In genomic region chr14:77022219-77022852, GRCh38 we compare ENCODE assay signal across 9 cellular contexts. TPM values are rescaled to one million over a fixed set of nuclear protein-coding genes. Genes with fewer than 3 reads are reported as not detected.
DNase-seq lines count a peak whose midpoint lies in the region; ATAC-seq and TF ChIP-seq lines count a peak whose summit lies in the region.
"Had no signal": no experiment of that assay in that cellular context is flagged by ENCODE, and none has a peak within 500 bp of the region (broad histone marks: within the 10 kb centered on the region; RNA-seq: fewer than 3 reads in every experiment).

No MANE protein-coding gene starts in this region.

- H3K27me3 ChIP-seq in heart left ventricle (no peaks in the 10 kb centered on the region), rectal smooth muscle tissue (ENCODE audit: control insufficient read depth, insufficient read depth, low read length) (no peaks in the 10 kb centered on the region), H7 (ENCODE audit: control insufficient read depth, insufficient read depth, low read length) (no peaks in the 10 kb centered on the region)

- H3K4me3 ChIP-seq in heart left ventricle (no peak overlapping the region), rectal smooth muscle tissue (ENCODE audit: low read length) (no peak overlapping the region), H7 (ENCODE audit: insufficient read depth, low read depth, low read length) (no peak overlapping the region)

- no peaks in the 10 kb centered on the region for H3K9me3 ChIP-seq in heart left ventricle

- TF ChIP-seq POLR2A in heart left ventricle (IDR thresholded peaks at IDR 0.05) = no peak

- TF ChIP-seq CTCF in heart left ventricle (IDR thresholded peaks at IDR 0.05) = no peak

- peak overlapping the region in 2 of 4 donors; percentile 3 to 73 for H3K4me3 Mint-ChIP-seq in IgD-negative memory B cell
- peak overlapping the region; percentile 74 for H3K4me3 Mint-ChIP-seq in activated naive CD8-positive, alpha-beta T cell treated with anti-CD3 and anti-CD28 coated beads, Interleukin-2, amount 10 ng/mL, durations not matched to agents 7 days and 5 days
- H3K4me3 Mint-ChIP-seq: memory B cell had no signal

- no peak overlapping the region for H3K9ac ChIP-seq in rectal smooth muscle tissue (ENCODE audit: low read length)

- intact Hi-C loops in heart left ventricle (cut with DNase I) = loop anchor here in 4 of 10 donors (10.0 kb wide), 2 partner anchors 72 to 108 kb away; partner anchors contain the start of gene CIPC (in 1 of the 4)
- intact Hi-C loops in left ventricle myocardium superior (cut with micrococcal nuclease) = loop anchor here (10.0 kb wide), 2 partner anchors 68 to 108 kb away; no protein-coding TSS in a partner anchor

- H3K27me3 Mint-ChIP-seq in IgD-negative memory B cell = no peaks in the 10 kb centered on the region
- no peaks in the 10 kb centered on the region for H3K27me3 Mint-ChIP-seq in activated naive CD8-positive, alpha-beta T cell treated with anti-CD3 and anti-CD28 coated beads, Interleukin-2, amount 10 ng/mL, durations not matched to agents 7 days and 5 days
- H3K27me3 Mint-ChIP-seq: memory B cell had no signal

- H3K9me3 Mint-ChIP-seq in IgD-negative memory B cell = no peaks in the 10 kb centered on the region
- no peaks in the 10 kb centered on the region for H3K9me3 Mint-ChIP-seq in activated naive CD8-positive, alpha-beta T cell treated with anti-CD3 and anti-CD28 coated beads, Interleukin-2, amount 10 ng/mL, durations not matched to agents 7 days and 5 days
- H3K9me3 Mint-ChIP-seq: memory B cell had no signal

- peaks cover 10 to 47% (median 36%) of the 10 kb centered on the region in 12 donors for H3K4me1 ChIP-seq in heart left ventricle
- H3K4me1 ChIP-seq in rectal smooth muscle tissue (ENCODE audit: control insufficient read depth, insufficient read depth, low read length) = peaks cover 14% of the 10 kb centered on the region

- 44 to 62% (median 55%) methylated on average over 9 of the region's 9 CpGs for WGBS in heart left ventricle, 4 donors

- H3K36me3 ChIP-seq in heart left ventricle (peaks cover 0 to 33% (median 8%) of the 10 kb centered on the region in 9 donors), rectal smooth muscle tissue (ENCODE audit: control insufficient read depth, insufficient read depth, low read length) (peaks cover 4% of the 10 kb centered on the region), H7 (replicated peaks; ENCODE audit: control insufficient read depth, insufficient read depth, low read length) (peaks cover 3% of the 10 kb centered on the region; the same call in 1 of the 2 replicates)

- DNase-seq in heart left ventricle = no peak
- DNase-seq in left ventricle myocardium superior = no peak
- no peak for DNase-seq in activated naive CD8-positive, alpha-beta T cell treated with anti-CD3 and anti-CD28 coated beads, Interleukin-2, amount 10 ng/mL, durations not matched to agents 7 days and 5 days
- no peak for DNase-seq in H7
- DNase-seq in OCI-M2 (lab: John Stamatoyannopoulos, UW; ENCODE audit: unreplicated experiment) = no peak

- peaks cover 4% of the 10 kb centered on the region for H3K36me3 Mint-ChIP-seq in IgD-negative memory B cell
- peaks cover 12% of the 10 kb centered on the region for H3K36me3 Mint-ChIP-seq in activated naive CD8-positive, alpha-beta T cell treated with anti-CD3 and anti-CD28 coated beads, Interleukin-2, amount 10 ng/mL, durations not matched to agents 7 days and 5 days

- H3K27ac Mint-ChIP-seq in IgD-negative memory B cell = peak overlapping the region in 2 of 3 donors; percentile 35 to 87
- H3K27ac Mint-ChIP-seq in activated naive CD8-positive, alpha-beta T cell treated with anti-CD3 and anti-CD28 coated beads, Interleukin-2, amount 10 ng/mL, durations not matched to agents 7 days and 5 days = peak overlapping the region; percentile 86
- H3K27ac Mint-ChIP-seq: memory B cell had no signal

- peak in 1 of 4 donors; percentile 7 for ATAC-seq in heart left ventricle
- ATAC-seq in left ventricle myocardium superior = no peak
- ATAC-seq in activated naive CD8-positive, alpha-beta T cell treated with anti-CD3 and anti-CD28 coated beads, Interleukin-2, amount 10 ng/mL, durations not matched to agents 7 days and 5 days (ENCODE audit: low read depth) = peak; percentile 37
- ATAC-seq in HG03097 (IDR thresholded peaks at IDR 0.05; ENCODE audit: low FRiP score, unreplicated experiment) = no peak

- H3K27ac ChIP-seq in heart left ventricle (peak overlapping the region in 11 of 12 donors; percentile 75 to 100 (median 99)), rectal smooth muscle tissue (ENCODE audit: low read depth, low read length) (peak overlapping the region; percentile 78)

- peaks cover 9 to 20% (median 17%) of the 10 kb centered on the region in 3 donors for H3K4me1 Mint-ChIP-seq in IgD-negative memory B cell
- H3K4me1 Mint-ChIP-seq in activated naive CD8-positive, alpha-beta T cell treated with anti-CD3 and anti-CD28 coated beads, Interleukin-2, amount 10 ng/mL, durations not matched to agents 7 days and 5 days = peaks cover 39% of the 10 kb centered on the region

- POLR2A ChIA-PET in activated naive CD8-positive, alpha-beta T cell treated with anti-CD3 and anti-CD28 coated beads, Interleukin-2, amount 10 ng/mL, durations not matched to agents 7 days and 5 days (lab: Charles Lee) = interaction anchor here (0.8 to 18.0 kb wide), 6 partner anchors 9 to 59 kb away, joined by 3 to 238 read pairs (median 5); no protein-coding TSS in a partner anchor

RNA-seq across cellular contexts. Expression of gene IRF2BPL, which starts 6.2 kb away (rescaled TPM):
- total RNA-seq in heart left ventricle (10 to 100 TPM; 31.7 to 59.2 (median 36.7) TPM), left ventricle myocardium superior (42.8 TPM)
- polyA plus RNA-seq in heart left ventricle (10 to 100 TPM in 1 of 2 donors, 1 to 10 TPM in 1; 7.5 to 24.4 TPM), IgD-negative memory B cell (2.6 TPM)
- total RNA-seq in activated naive CD8-positive, alpha-beta T cell treated with anti-CD3 and anti-CD28 coated beads, Interleukin-2, amount 10 ng/mL, durations not matched to agents 7 days and 5 days = 10 to 100 TPM; 38.5 to 41.0 TPM
- 142 and 187 TPM in 2 replicates for total RNA-seq in H7 (2014; rRNA removed; shearing (Covaris generic))
